ENCODE assay signal across 8 cellular contexts in the genomic region with DNA sequence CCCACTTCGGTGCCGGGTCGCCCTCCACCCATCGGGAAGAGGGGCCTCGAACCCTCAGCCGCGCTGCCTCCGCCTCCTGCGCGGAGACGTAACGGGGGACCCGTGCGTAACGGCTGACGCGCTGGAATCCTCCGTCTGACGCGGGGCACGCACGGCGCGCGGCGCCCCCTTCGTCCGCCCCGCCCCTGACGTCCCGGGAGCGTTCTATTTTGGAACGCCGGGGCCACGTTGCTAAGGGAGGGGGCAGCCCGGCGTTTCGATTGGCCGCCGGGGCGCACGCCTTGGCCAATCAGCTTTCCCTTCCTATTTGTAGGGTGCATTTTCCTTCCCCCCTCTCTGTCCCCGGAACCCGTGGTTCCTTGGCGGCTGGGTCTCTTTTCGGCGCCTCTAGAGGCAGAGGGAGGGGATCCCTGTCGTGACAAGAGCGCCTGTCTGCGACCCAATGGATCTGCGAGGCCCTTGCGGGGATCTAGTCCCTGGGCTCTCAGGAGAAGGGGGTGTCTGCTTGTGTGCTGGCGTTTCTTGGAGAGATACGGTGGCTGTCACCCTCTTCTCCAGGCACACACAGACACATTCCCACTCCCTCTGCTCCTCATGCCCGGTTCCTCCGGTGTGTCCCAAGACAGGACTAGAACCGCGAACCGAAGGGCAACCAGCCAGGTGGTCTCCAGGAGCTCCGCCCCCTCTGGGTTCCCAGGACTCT. TPM values are rescaled to one million over a fixed set of nuclear protein-coding genes. Genes with fewer than 3 reads are reported as not detected.
DNase-seq lines count a peak whose midpoint lies in the region; ATAC-seq and TF ChIP-seq lines count a peak whose summit lies in the region.

No MANE protein-coding gene starts in this region.

- peak overlapping the region; percentile 91 for H3K27ac ChIP-seq in endodermal cell (ENCODE audit: low read depth, low read length)

- H3K27ac Mint-ChIP-seq in endodermal cell (peak overlapping the region; percentile 98), mesothelial cell of epicardium (peak overlapping the region; percentile 99)

- DNase-seq in COLO668 (lab: John Stamatoyannopoulos, UW; ENCODE audit: unreplicated experiment) (peak; percentile 94), HUDEP-2 (lab: John Stamatoyannopoulos, UW; ENCODE audit: unreplicated experiment in 76 of 76) (peak in 74 of 76 experiments; percentile 54 to 99 (median 94)), NT2/D1 (ENCODE audit: low read depth, low spot score) (no peak), endodermal cell (peak; percentile 98), mesothelial cell of epicardium (ENCODE audit: low spot score in 2 of 2, unreplicated experiment in 2 of 2) (peak; percentile 81 to 90)
- DNase-seq in activated CD8-positive, alpha-beta memory T cell treated with anti-CD3 and anti-CD28 coated beads, Interleukin-2, amount 50 U/mL, for 24 hours (ENCODE audit: extremely low read depth) = peak; percentile 85
- DNase-seq in stimulated activated CD8-positive, alpha-beta memory T cell treated with anti-CD3 and anti-CD28 coated beads, Interleukin-15, amount 100 ng/mL, for 4 hours (ENCODE audit: low read depth in 2 of 2) = peak; percentile 86 to 87

- H3K4me3 Mint-ChIP-seq in endodermal cell (peak overlapping the region; percentile 77), mesothelial cell of epicardium (peak overlapping the region; percentile 93)

- H3K27me3 Mint-ChIP-seq in endodermal cell (ENCODE audit: insufficient read depth) = peaks cover 10% of the 10 kb centered on the region
- H3K27me3 Mint-ChIP-seq in mesothelial cell of epicardium (ENCODE audit: low read depth) = peaks cover 24% of the 10 kb centered on the region

- H3K4me3 ChIP-seq in NT2/D1 (ENCODE audit: insufficient read length, low read depth) = peak overlapping the region; percentile 68
- H3K4me3 ChIP-seq in endodermal cell (ENCODE audit: low read length) = peak overlapping the region; percentile 92

- H3K4me1 ChIP-seq in NT2/D1 (ENCODE audit: insufficient read depth, insufficient read length) (peaks cover 13% of the 10 kb centered on the region), endodermal cell (ENCODE audit: control insufficient read depth, insufficient read depth, low read length) (no peaks in the 10 kb centered on the region)

- no peaks in the 10 kb centered on the region for H3K9me3 ChIP-seq in NT2/D1 (ENCODE audit: insufficient read depth, low read length)
- H3K9me3 ChIP-seq in endodermal cell (ENCODE audit: control insufficient read depth, low read length) = no peaks in the 10 kb centered on the region

- 0% methylated on average over 4 to 58 of the region's 60 CpGs for WGBS in endodermal cell (ENCODE audit: insufficient coverage in 1 of 2, insufficient read length in 1 of 2), 2 experiments

- H3K36me3 Mint-ChIP-seq in endodermal cell (ENCODE audit: low read depth) = no peaks in the 10 kb centered on the region
- H3K36me3 Mint-ChIP-seq in mesothelial cell of epicardium = peaks cover 2% of the 10 kb centered on the region

- no peaks in the 10 kb centered on the region for H3K9me3 Mint-ChIP-seq in endodermal cell
- H3K9me3 Mint-ChIP-seq in mesothelial cell of epicardium = no peaks in the 10 kb centered on the region

- no peaks in the 10 kb centered on the region for H3K27me3 ChIP-seq in NT2/D1 (ENCODE audit: insufficient read depth, insufficient read length)
- peaks cover 13% of the 10 kb centered on the region for H3K27me3 ChIP-seq in endodermal cell (ENCODE audit: control insufficient read depth, insufficient read depth, low read length, poor library complexity, severe bottlenecking)

- ATAC-seq in GM21381 (IDR thresholded peaks at IDR 0.05; ENCODE audit: unreplicated experiment) = peak; percentile 56

- TF ChIP-seq CTCF in endodermal cell (conservative IDR thresholded peaks at IDR 0.05) = no peak
- TF ChIP-seq CTCF in mesothelial cell of epicardium (IDR thresholded peaks at IDR 0.05; ENCODE audit: unreplicated experiment) = no peak

- no peaks in the 10 kb centered on the region for H3K36me3 ChIP-seq in NT2/D1 (ENCODE audit: insufficient read depth, insufficient read length, low read length)
- H3K36me3 ChIP-seq in endodermal cell (ENCODE audit: control insufficient read depth, insufficient read depth, low read length) = no peaks in the 10 kb centered on the region

- H3K4me1 Mint-ChIP-seq in endodermal cell (peaks cover 12% of the 10 kb centered on the region), mesothelial cell of epicardium (peaks cover 18% of the 10 kb centered on the region)

- H3K9ac ChIP-seq in NT2/D1 (ENCODE audit: insufficient read length, low read depth) = peak overlapping the region; percentile 88
- H3K9ac ChIP-seq in endodermal cell (ENCODE audit: extremely low read depth, low read length, poor library complexity, severe bottlenecking) = peak overlapping the region; percentile 95

RNA-seq across cellular contexts. Expression of gene FOSB, which starts 1.5 kb away (rescaled TPM):
- 1 to 10 TPM; 1.6 to 3.0 TPM for total RNA-seq in endodermal cell
- 1.6 TPM for polyA plus RNA-seq in endodermal cell (2013, experiment 1 of 2)
- polyA plus RNA-seq in endodermal cell (2013, experiment 2 of 2) = 1.4 TPM
- 272 to 287 TPM (median 278 TPM) in 3 replicates for total RNA-seq in mesothelial cell of epicardium

RNA-seq across cellular contexts. Expression of gene RTN2, which starts 27.6 kb away (rescaled TPM):
- total RNA-seq in endodermal cell (10 to 100 TPM; 15.7 to 18.5 TPM), mesothelial cell of epicardium (15.2 to 18.1 TPM (median 16.7 TPM) in 3 replicates)
- polyA plus RNA-seq in endodermal cell (2013, experiment 1 of 2) = 23.8 TPM
- 25.9 TPM for polyA plus RNA-seq in endodermal cell (2013, experiment 2 of 2)

RNA-seq across cellular contexts. Expression of gene PPM1N, which starts 29.0 kb away (rescaled TPM):
- 1 to 10 TPM; 3.2 to 3.5 TPM for total RNA-seq in endodermal cell
- 2.6 TPM for polyA plus RNA-seq in endodermal cell (2013, experiment 1 of 2)
- polyA plus RNA-seq in endodermal cell (2013, experiment 2 of 2) = 1.9 TPM
- 0.38 to 0.60 TPM (median 0.59 TPM) in 3 replicates for total RNA-seq in mesothelial cell of epicardium

RNA-seq across cellular contexts. Expression of gene VASP, which starts 38.0 kb away (rescaled TPM):
- total RNA-seq in endodermal cell (100 to 1,000 TPM; 134 to 144 TPM), mesothelial cell of epicardium (49.3 to 54.8 TPM (median 53.8 TPM) in 3 replicates)
- 54.2 TPM for polyA plus RNA-seq in endodermal cell (2013, experiment 1 of 2)
- 55.2 TPM for polyA plus RNA-seq in endodermal cell (2013, experiment 2 of 2)

RNA-seq across cellular contexts. Expression of gene ERCC1, which starts 45.6 kb away (rescaled TPM):
- 10 to 100 TPM; 53.5 to 63.6 TPM for total RNA-seq in endodermal cell
- polyA plus RNA-seq in endodermal cell (2013, experiment 1 of 2) = 70.3 TPM
- 66.1 TPM for polyA plus RNA-seq in endodermal cell (2013, experiment 2 of 2)
- total RNA-seq in mesothelial cell of epicardium = 92.8 to 100 TPM (median 96.4 TPM) in 3 replicates

Comparison
In these comparisons a context has a peak if more than half of its experiments do, and no peak if none do; other contexts are left out.
1. RNA of gene FOSB, which starts 1.5 kb away (total RNA-seq): 272 to 287 TPM in mesothelial cell of epicardium; 1.6 to 3.0 TPM in endodermal cell; every median in the first group is over 10 times any median in the second.